ENCODE assay signal across 21 cellular contexts in the genomic region with DNA sequence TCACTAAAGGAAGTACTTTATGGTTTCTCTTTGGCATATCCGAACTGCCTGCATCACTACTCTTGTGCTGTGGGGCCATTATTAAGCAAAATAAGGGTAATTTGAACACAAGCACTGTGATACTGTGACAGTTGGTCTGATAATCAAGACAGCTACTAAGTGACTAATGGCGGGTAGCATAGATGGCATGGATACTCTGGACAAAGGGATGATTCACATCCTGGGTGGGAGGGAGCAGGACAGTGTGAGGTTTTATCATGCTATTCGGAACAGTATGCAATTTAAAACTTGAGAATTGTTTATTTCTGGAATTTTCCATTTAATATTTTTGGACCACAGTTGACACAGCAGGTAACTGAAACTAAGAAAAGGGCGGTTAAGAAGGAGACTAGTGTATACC. TPM values are rescaled to one million over a fixed set of nuclear protein-coding genes. Genes with fewer than 3 reads are reported as not detected.
DNase-seq lines count a peak whose midpoint lies in the region; ATAC-seq, FAIRE-seq and TF ChIP-seq lines count a peak whose summit lies in the region.
"Had no signal": no experiment of that assay in that cellular context is flagged by ENCODE, and none has a peak within 500 bp of the region (broad histone marks: within the 10 kb centered on the region; RNA-seq: fewer than 3 reads in every experiment).

No MANE protein-coding gene starts in this region.

- H3K4me3 ChIP-seq in K562 (no peak overlapping the region), smooth muscle cell (no peak overlapping the region)
- H3K4me3 ChIP-seq: colonic mucosa, heart left ventricle, neural progenitor cell, stomach had no signal

- TF ChIP-seq POLR2A in K562 (conservative IDR thresholded peaks at IDR 0.05) = no peak

- CTCF ChIA-PET in K562 (lab: Yijun Ruan, JAX; ENCODE audit: low intra/inter-chr PET ratio) = no interaction called here

- ATAC-seq in K562 (no peak), GM19351 (IDR thresholded peaks at IDR 0.05; ENCODE audit: unreplicated experiment) (no peak)
- ATAC-seq: activated CD8-positive, alpha-beta T cell treated with anti-CD3 and anti-CD28 coated beads for 36 hours; heart left ventricle; HepG2 had no signal

- BruUV-seq in K562 (replicated peaks; lab: Mats Ljungman, UMichigan) = no TSS peak

- POLR2A ChIA-PET in K562 (lab: Yijun Ruan, JAX) = no interaction called here

- no peaks in the 10 kb centered on the region for H3K36me3 ChIP-seq in K562 (ENCODE audit: control insufficient read depth, insufficient read depth, low read length)
- no peaks in the 10 kb centered on the region for H3K36me3 ChIP-seq in smooth muscle cell (ENCODE audit: low read depth)
- H3K36me3 ChIP-seq: colonic mucosa, heart left ventricle, neural progenitor cell, stomach had no signal

- TF ChIP-seq CTCF in K562 (IDR thresholded peaks at IDR 0.05 in 2 of 3, conservative IDR thresholded peaks at IDR 0.05 in 1 of 3; ENCODE audit: insufficient read depth in 2 of 3, low read depth in 1 of 3, low read length in 3 of 3) (no peak), smooth muscle cell (IDR thresholded peaks at IDR 0.05; ENCODE audit: borderline replicate concordance, insufficient read depth, poor library complexity, severe bottlenecking) (no peak)

- DNase-seq in Daoy (ENCODE audit: low read depth) (peak; percentile 59), M059J (ENCODE audit: low read depth) (peak; percentile 82), K562 (ENCODE audit: extremely low read depth in 1 of 4, low spot score in 3 of 4) (no peak), medulla oblongata (ENCODE audit: extremely low spot score) (peak; percentile 13), HT-29 (ENCODE audit: low spot score) (no peak), AG20443 (ENCODE audit: low spot score) (no peak), smooth muscle cell (lab: John Stamatoyannopoulos, UW; ENCODE audit: unreplicated experiment) (no peak)
- DNase-seq: activated CD8-positive, alpha-beta T cell treated with anti-CD3 and anti-CD28 coated beads for 36 hours; colonic mucosa; H7; heart left ventricle; islet precursor cell; NCI-H2081; NCI-H524 treated with DMSO at 0.1 percent for 48 hours; stomach had no signal

- H3K9me3 ChIP-seq in K562 (replicated peaks; ENCODE audit: control insufficient read depth, insufficient read depth, low read depth, low read length) (no peaks in the 10 kb centered on the region), smooth muscle cell (replicated peaks; ENCODE audit: low read depth) (no peaks in the 10 kb centered on the region)
- H3K9me3 ChIP-seq: colonic mucosa, heart left ventricle, stomach had no signal

- H3K4me2 ChIP-seq in K562 (ENCODE audit: insufficient read depth, low read length) (no peak overlapping the region), smooth muscle cell (no peak overlapping the region)
- H3K4me2 ChIP-seq: neural progenitor cell had no signal

- H3K79me2 ChIP-seq in K562 (ENCODE audit: control insufficient read depth, insufficient read depth, low read length) = no peaks in the 10 kb centered on the region
- no peaks in the 10 kb centered on the region for H3K79me2 ChIP-seq in smooth muscle cell (ENCODE audit: low read depth)

- no peaks in the 10 kb centered on the region for H4K20me1 ChIP-seq in K562 (replicated peaks; ENCODE audit: control insufficient read depth, insufficient read depth, low read length)
- H4K20me1 ChIP-seq in smooth muscle cell (ENCODE audit: low read depth) = no peaks in the 10 kb centered on the region

- intact Hi-C loops in K562 (cut with micrococcal nuclease) = no loop called here

- H3F3A ChIP-seq in smooth muscle cell (ENCODE audit: low read depth) = no peaks in the 10 kb centered on the region

- H2AFZ ChIP-seq in K562 (ENCODE audit: low read depth, low read length) (no peak overlapping the region), smooth muscle cell (ENCODE audit: low read depth) (no peak overlapping the region)
- H2AFZ ChIP-seq: neural progenitor cell had no signal

- no peaks in the 10 kb centered on the region for H3K27me3 ChIP-seq in K562 (ENCODE audit: control insufficient read depth in 2 of 2, insufficient read depth in 2 of 2, low read length in 2 of 2)
- no peaks in the 10 kb centered on the region for H3K27me3 ChIP-seq in smooth muscle cell (ENCODE audit: low read depth)
- H3K27me3 ChIP-seq: colonic mucosa, neural progenitor cell had no signal

- H3K4me1 ChIP-seq in K562 (replicated peaks in 1 of 2; ENCODE audit: control insufficient read depth in 2 of 2, insufficient read depth in 2 of 2, low read length in 2 of 2) (no peaks in the 10 kb centered on the region; a peak in 1 of 5 replicates), smooth muscle cell (ENCODE audit: low read depth) (no peaks in the 10 kb centered on the region)
- H3K4me1 ChIP-seq: colonic mucosa, heart left ventricle, neural progenitor cell, stomach had no signal

- WGBS in K562 (ENCODE audit: insufficient coverage, low coverage, missing lambda C conversion rate) = 36% methylated on average over 4 of the region's 4 CpGs
- WGBS in smooth muscle cell (ENCODE audit: low lambda C conversion rate) = 75% methylated on average over 4 of the region's 4 CpGs

- no peak for TF ChIP-seq EP300 in K562 (IDR thresholded peaks at IDR 0.05; ENCODE audit: low read length)

- FAIRE-seq in K562 (lab: Jason Lieb, UNC) = no peak
- FAIRE-seq: G401.6, GM12891, HepG2 had no signal

- H3K27ac ChIP-seq in K562 (ENCODE audit: extremely low read depth, low read depth, low read length) (no peak overlapping the region), smooth muscle cell (ENCODE audit: low read depth) (no peak overlapping the region)
- H3K27ac ChIP-seq: colonic mucosa, heart left ventricle, neural progenitor cell, stomach, VCaP had no signal

- H3K9ac ChIP-seq in K562 (ENCODE audit: insufficient read depth in 1 of 2, low read depth in 2 of 2, low read length in 2 of 2) (no peak overlapping the region), smooth muscle cell (ENCODE audit: low read depth) (no peak overlapping the region)
- H3K9ac ChIP-seq: neural progenitor cell had no signal

- TF ChIP-seq RAD21 in K562 (CRISPR knock-in tag; conservative IDR thresholded peaks at IDR 0.05 in 1 of 2, IDR thresholded peaks at IDR 0.05 in 1 of 2) = no peak

- in situ Hi-C loops in K562 (cut with MboI) = no loop called here

- H3K9me1 ChIP-seq in K562 (ENCODE audit: control insufficient read depth, insufficient read depth, low read length) = no peaks in the 10 kb centered on the region

TF ChIP-seq in K562, 482 proteins besides CTCF, POLR2A, EP300 and RAD21:
- TF ChIP-seq FOSL1 (tag; conservative IDR thresholded peaks at IDR 0.05) (peak; percentile 30; the same call in 1 of the 2 replicates), CBFB (CRISPR knock-in tag; IDR thresholded peaks at IDR 0.05) (no peak)

RNA-seq across cellular contexts. Expression of a gene that starts 52.6 kb away (rescaled TPM):
- 1.1 and 3.1 TPM in 2 replicates for total RNA-seq in Daoy (2014; rRNA removed; shearing (Covaris generic))
- 0.59 TPM in 1 of 2 replicates, not detected in the other for total RNA-seq in M059J (2014; rRNA removed; shearing (Covaris generic))
- 1.3 TPM in 1 of 2 replicates, not detected in the other for total RNA-seq in K562 (2011; cell fraction: chromatin; rRNA removed; ENCODE audit: low replicate concordance)
- 0.92 and 1.8 TPM in 2 replicates for total RNA-seq in K562 (2011; cell fraction: nucleolus; rRNA removed)
- total RNA-seq in K562 (2011; cell fraction: nucleoplasm; rRNA removed) = 1.8 and 4.2 TPM in 2 replicates
- total RNA-seq in K562 (2014; rRNA removed) = 5.8 and 8.7 TPM in 2 replicates
- 2.1 and 2.8 TPM in 2 replicates for total RNA-seq in K562 (2014; rRNA removed; fragmentation: Illumina TruSeq; extraction: Trizol)
- 4.7 and 4.9 TPM in 2 replicates for total RNA-seq in K562 (2015; rRNA removed; fragmentation: Illumina TruSeq; extraction: Trizol)
- 4.6 and 4.7 TPM in 2 replicates for total RNA-seq in K562 (2021)
- polyA plus RNA-seq in K562 (2011; rRNA removed) = 3.2 and 4.2 TPM in 2 replicates
- 2.1 and 6.5 TPM in 2 replicates for polyA plus RNA-seq in K562 (2011; cell fraction: cytosol; rRNA removed)
- polyA plus RNA-seq in K562 (2011; cell fraction: nucleus; rRNA removed) = 3.9 and 6.4 TPM in 2 replicates
- 2.3 and 3.9 TPM in 2 replicates for polyA plus RNA-seq in K562 (2012)
- 3.3 and 4.9 TPM in 2 replicates for polyA plus RNA-seq in K562 (2014; fragmentation: Illumina TruSeq; extraction: Trizol)
- polyA plus RNA-seq in K562 (2014; fragmentation: Nextera tagmentation; extraction: Ambion mirVana) = under 1 TPM; 0.56 to 0.62 TPM
- polyA plus RNA-seq in K562 (2014; rRNA removed) = 1.8 and 4.1 TPM in 2 replicates
- 1.1 and 1.7 TPM in 2 replicates for polyA minus RNA-seq in K562 (2011; rRNA and poly(A)+ RNA removed)
- polyA minus RNA-seq in K562 (2011; cell fraction: cytosol; rRNA and poly(A)+ RNA removed) = 3.5 TPM in 2 replicates
- polyA minus RNA-seq in K562 (2011; cell fraction: nucleus; rRNA and poly(A)+ RNA removed) = 0.94 TPM in 1 of 2 replicates, not detected in the other
- total RNA-seq in HT-29 (2014; rRNA removed; shearing (Covaris generic)) = 1.3 and 3.2 TPM in 2 replicates
- total RNA-seq in smooth muscle cell = 1.0 TPM in 1 of 2 replicates, not detected in the other
- 0.42 and 1.1 TPM in 2 replicates for polyA plus RNA-seq in smooth muscle cell
- total RNA-seq: activated CD8-positive, alpha-beta T cell treated with anti-CD3 and anti-CD28 coated beads for 36 hours; colonic mucosa; HepG2 had no signal

Comparison
In these comparisons a context has a peak if more than half of its experiments do, and no peak if none do; other contexts are left out.
1. DNase-seq: peak in Daoy (single experiment), M059J (single experiment) and medulla oblongata (single experiment); none in K562 (0 of 4), HT-29 (single experiment), AG20443 (single experiment) and smooth muscle cell (single experiment).